ENCODE assay signal across 7 cellular contexts in genomic region chr11:6251120-6251733, GRCh38. TPM values are rescaled to one million over a fixed set of nuclear protein-coding genes. Genes with fewer than 3 reads are reported as not detected.
DNase-seq lines count a peak whose midpoint lies in the region; ATAC-seq, FAIRE-seq and TF ChIP-seq lines count a peak whose summit lies in the region.

No MANE protein-coding gene starts in this region.

- H3K27ac ChIP-seq in breast epithelium: no peak overlapping the region
- H3K27ac ChIP-seq in keratinocyte (ENCODE audit: control insufficient read depth, insufficient read depth, low read length): no peak overlapping the region

- intact Hi-C loops in breast epithelium (cut with DNase I; ENCODE audit: low total_unique reads): loop anchor here (5.0 kb wide), 1 partner anchor 419 kb away; no protein-coding TSS in a partner anchor

- dilution Hi-C loops in keratinocyte (cut with MboI; ENCODE audit: extremely low pct_ligation_motif_present, low sequenced_read_pairs): no loop called here

- TF ChIP-seq POLR2A in breast epithelium (IDR thresholded peaks at IDR 0.05): no peak

- no peaks in the 10 kb centered on the region for H4K20me1 ChIP-seq in keratinocyte (ENCODE audit: control insufficient read depth, extremely low read depth, insufficient read depth, low read length)

- H3K9me1 ChIP-seq in keratinocyte (ENCODE audit: control insufficient read depth, extremely low read depth, insufficient read depth, low read length): no peaks in the 10 kb centered on the region

- TF ChIP-seq CTCF in LNCAP (IDR thresholded peaks at IDR 0.05) (peak; percentile 86), breast epithelium (IDR thresholded peaks at IDR 0.05) (peak; percentile 39 to 93 (median 76)), keratinocyte (optimal IDR thresholded peaks at IDR 0.05 in 1 of 3, IDR thresholded peaks at IDR 0.05 in 1 of 3, conservative IDR thresholded peaks at IDR 0.05 in 1 of 3; ENCODE audit: extremely low read depth in 1 of 3, insufficient read depth in 2 of 3, low read length in 3 of 3) (peak; percentile 81 to 92 (median 90))

- no peaks in the 10 kb centered on the region for H3K79me2 ChIP-seq in keratinocyte (ENCODE audit: control insufficient read depth, insufficient read depth, low read length)

- H3K27me3 ChIP-seq in breast epithelium (no peaks in the 10 kb centered on the region), keratinocyte (ENCODE audit: control insufficient read depth, extremely low read depth, insufficient read depth, low read length) (peaks cover 1% of the 10 kb centered on the region)

- H3K9me3 ChIP-seq in breast epithelium (no peaks in the 10 kb centered on the region), keratinocyte (ENCODE audit: control insufficient read depth, low read depth, low read length) (no peaks in the 10 kb centered on the region)

- DNase-seq in GM03348 (ENCODE audit: low spot score) (peak; percentile 83), T-helper 2 cell (peak in 3 of 5 experiments; percentile 30 to 49 (median 34)), breast epithelium (ENCODE audit: low spot score in 2 of 2) (peak; percentile 28 to 73), keratinocyte (ENCODE audit: low read depth, low spot score) (peak; percentile 23)
- DNase-seq in stimulated activated CD4-positive, alpha-beta T cell treated with anti-CD3 and anti-CD28 coated beads, Interleukin-1b, Interleukin-23, amount 100 ng/mL, for 4 hours (ENCODE audit: low read depth in 2 of 2): peak; percentile 38 to 40

- peak; percentile 78 for FAIRE-seq in keratinocyte (lab: Jason Lieb, UNC)

- H3K4me3 ChIP-seq in breast epithelium: no peak overlapping the region
- no peak overlapping the region for H3K4me3 ChIP-seq in keratinocyte (ENCODE audit: control insufficient read depth in 2 of 3, extremely low read depth in 1 of 3, insufficient read depth in 2 of 3, low read depth in 1 of 3, low read length in 3 of 3)

- H3K9ac ChIP-seq in keratinocyte (ENCODE audit: control insufficient read depth, extremely low read depth, insufficient read depth, low read length): no peak overlapping the region

- ATAC-seq in GM21723 (IDR thresholded peaks at IDR 0.05; ENCODE audit: unreplicated experiment): peak; percentile 78

- no peak overlapping the region for H3K4me2 ChIP-seq in keratinocyte (ENCODE audit: control insufficient read depth, extremely low read depth, insufficient read depth, low read depth, low read length)

- no peak overlapping the region for H2AFZ ChIP-seq in keratinocyte (ENCODE audit: control insufficient read depth, low read length)

- no peaks in the 10 kb centered on the region for H3K36me3 ChIP-seq in breast epithelium
- H3K36me3 ChIP-seq in keratinocyte (ENCODE audit: control insufficient read depth in 2 of 2, extremely low read depth in 1 of 2, insufficient read depth in 2 of 2, low read length in 2 of 2): no peaks in the 10 kb centered on the region

- H3K4me1 ChIP-seq in breast epithelium: no peaks in the 10 kb centered on the region
- H3K4me1 ChIP-seq in keratinocyte (ENCODE audit: control insufficient read depth, extremely low read depth, insufficient read depth, low read length): peaks cover 11% of the 10 kb centered on the region

RNA-seq across cellular contexts. Expression of gene CCKBR, which starts 8.4 kb away (rescaled TPM):
- not detected for total RNA-seq in breast epithelium
- polyA plus RNA-seq in keratinocyte: not detected in 3 replicates
- polyA plus RNA-seq in keratinocyte (2011; ENCODE audit: low read depth): not detected
- polyA plus RNA-seq in keratinocyte (2011; cell fraction: cytosol; rRNA removed): 0.03 TPM in 1 of 2 replicates, not detected in the other
- polyA plus RNA-seq in keratinocyte (2011; cell fraction: nucleus; rRNA removed): not detected in 2 replicates
- polyA plus RNA-seq in keratinocyte (2012; ENCODE audit: low replicate concordance): not detected in 2 replicates
- not detected in 3 replicates for polyA minus RNA-seq in keratinocyte
- not detected for polyA minus RNA-seq in keratinocyte (2011; cell fraction: cytosol; rRNA and poly(A)+ RNA removed)
- not detected in 2 replicates for polyA minus RNA-seq in keratinocyte (2011; cell fraction: nucleus; rRNA and poly(A)+ RNA removed)

RNA-seq across cellular contexts. Expression of gene CNGA4, which starts 12.3 kb away (rescaled TPM):
- under 1 TPM in 2 of 3 donors, not detected in 1; 0.29 to 0.48 TPM for total RNA-seq in breast epithelium
- polyA plus RNA-seq in keratinocyte: 0.09 to 0.18 TPM in 2 of 3 replicates, not detected in the other
- not detected for polyA plus RNA-seq in keratinocyte (2011; ENCODE audit: low read depth)
- 0.06 TPM in 2 replicates for polyA plus RNA-seq in keratinocyte (2011; cell fraction: cytosol; rRNA removed)
- polyA plus RNA-seq in keratinocyte (2011; cell fraction: nucleus; rRNA removed): 0.32 and 0.48 TPM in 2 replicates
- not detected in 2 replicates for polyA plus RNA-seq in keratinocyte (2012; ENCODE audit: low replicate concordance)
- polyA minus RNA-seq in keratinocyte: 0.10 to 0.20 TPM in 2 of 3 replicates, not detected in the other
- polyA minus RNA-seq in keratinocyte (2011; cell fraction: cytosol; rRNA and poly(A)+ RNA removed): not detected
- 0.42 TPM in 1 of 2 replicates, not detected in the other for polyA minus RNA-seq in keratinocyte (2011; cell fraction: nucleus; rRNA and poly(A)+ RNA removed)

RNA-seq across cellular contexts. Expression of gene FHIP1B, which starts 16.8 kb away (rescaled TPM):
- total RNA-seq in breast epithelium: 10 to 100 TPM; 34.7 to 42.6 (median 42.1) TPM
- 15.2 to 31.6 TPM (median 18.7 TPM) in 3 replicates for polyA plus RNA-seq in keratinocyte
- 8.5 TPM for polyA plus RNA-seq in keratinocyte (2011; ENCODE audit: low read depth)
- 6.3 and 11.0 TPM in 2 replicates for polyA plus RNA-seq in keratinocyte (2011; cell fraction: cytosol; rRNA removed)
- polyA plus RNA-seq in keratinocyte (2011; cell fraction: nucleus; rRNA removed): 88.3 and 91.8 TPM in 2 replicates
- 10.5 and 15.8 TPM in 2 replicates for polyA plus RNA-seq in keratinocyte (2012; ENCODE audit: low replicate concordance)
- 27.1 to 39.5 TPM (median 31.1 TPM) in 3 replicates for polyA minus RNA-seq in keratinocyte
- polyA minus RNA-seq in keratinocyte (2011; cell fraction: cytosol; rRNA and poly(A)+ RNA removed): 18.0 TPM
- 37.0 and 38.2 TPM in 2 replicates for polyA minus RNA-seq in keratinocyte (2011; cell fraction: nucleus; rRNA and poly(A)+ RNA removed)

RNA-seq across cellular contexts. Expression of gene C11orf42, which starts 45.9 kb away (rescaled TPM):
- total RNA-seq in breast epithelium: not detected
- not detected in 3 replicates for polyA plus RNA-seq in keratinocyte
- not detected for polyA plus RNA-seq in keratinocyte (2011; ENCODE audit: low read depth)
- polyA plus RNA-seq in keratinocyte (2011; cell fraction: cytosol; rRNA removed): not detected in 2 replicates
- polyA plus RNA-seq in keratinocyte (2011; cell fraction: nucleus; rRNA removed): not detected in 2 replicates
- polyA plus RNA-seq in keratinocyte (2012; ENCODE audit: low replicate concordance): 0.13 and 0.24 TPM in 2 replicates
- polyA minus RNA-seq in keratinocyte: not detected in 3 replicates
- polyA minus RNA-seq in keratinocyte (2011; cell fraction: cytosol; rRNA and poly(A)+ RNA removed): not detected
- not detected in 2 replicates for polyA minus RNA-seq in keratinocyte (2011; cell fraction: nucleus; rRNA and poly(A)+ RNA removed)

RNA-seq across cellular contexts. Expression of gene OR52W1, which starts 52.2 kb away (rescaled TPM):
- total RNA-seq in breast epithelium: not detected
- polyA plus RNA-seq in keratinocyte: not detected in 3 replicates
- polyA plus RNA-seq in keratinocyte (2011; ENCODE audit: low read depth): not detected
- not detected in 2 replicates for polyA plus RNA-seq in keratinocyte (2011; cell fraction: cytosol; rRNA removed)
- not detected in 2 replicates for polyA plus RNA-seq in keratinocyte (2011; cell fraction: nucleus; rRNA removed)
- polyA plus RNA-seq in keratinocyte (2012; ENCODE audit: low replicate concordance): not detected in 2 replicates
- not detected in 3 replicates for polyA minus RNA-seq in keratinocyte
- polyA minus RNA-seq in keratinocyte (2011; cell fraction: cytosol; rRNA and poly(A)+ RNA removed): not detected
- not detected in 2 replicates for polyA minus RNA-seq in keratinocyte (2011; cell fraction: nucleus; rRNA and poly(A)+ RNA removed)

Comparison
In these comparisons a context has a peak if more than half of its experiments do, and no peak if none do; other contexts are left out.
1. DNase-seq: peak in every context shown above with its lines; median percentile 83 in GM03348; 50 in breast epithelium; 39 in stimulated activated CD4-positive, alpha-beta T cell treated with anti-CD3 and anti-CD28 coated beads, Interleukin-1b, Interleukin-23, amount 100 ng/mL, for 4 hours; 34 in T-helper 2 cell; 23 in keratinocyte.